Comparison of ENCODE assay signal across 19 cellular contexts in the genomic region with DNA sequence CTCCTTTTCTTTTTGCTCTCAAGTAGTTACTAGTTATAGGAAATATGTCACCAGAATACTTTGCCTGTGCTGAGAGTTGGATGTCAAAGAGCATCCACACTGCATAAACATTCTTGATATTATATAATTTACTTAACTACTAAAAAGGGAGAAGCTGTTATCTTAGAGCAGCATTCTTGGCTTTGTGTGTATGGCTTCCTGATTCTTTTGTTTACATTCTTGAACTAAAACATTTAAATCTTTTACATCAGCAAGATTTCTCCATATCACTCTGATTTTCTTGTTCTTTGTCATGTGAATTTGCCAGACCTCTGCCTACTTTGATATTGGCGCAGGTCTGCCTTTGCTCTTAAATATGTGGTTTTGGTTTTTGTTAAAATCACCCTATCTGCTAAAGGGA. TPM values are rescaled to one million over a fixed set of nuclear protein-coding genes. Genes with fewer than 3 reads are reported as not detected.
DNase-seq lines count a peak whose midpoint lies in the region; FAIRE-seq and TF ChIP-seq lines count a peak whose summit lies in the region.
"Had no signal": no experiment of that assay in that cellular context is flagged by ENCODE, and none has a peak within 500 bp of the region (broad histone marks: within the 10 kb centered on the region; RNA-seq: fewer than 3 reads in every experiment).

No MANE protein-coding gene starts in this region.

- H3K4me3 ChIP-seq in breast epithelium (no peak overlapping the region), astrocyte (ENCODE audit: insufficient read depth, low read depth, low read length) (no peak overlapping the region), hepatocyte (no peak overlapping the region), esophagus muscularis mucosa (no peak overlapping the region)
- H3K4me3 ChIP-seq: ascending aorta, skin epidermis had no signal

- H2AFZ ChIP-seq in astrocyte (ENCODE audit: low read depth, low read length) (no peak overlapping the region), hepatocyte (no peak overlapping the region)

- no peaks in the 10 kb centered on the region for H3K36me3 ChIP-seq in breast epithelium
- peaks cover 15% of the 10 kb centered on the region for H3K36me3 ChIP-seq in astrocyte (ENCODE audit: insufficient read depth, low read length)
- H3K36me3 ChIP-seq in hepatocyte (replicated peaks; ENCODE audit: insufficient read depth, low read depth), result no peaks in the 10 kb centered on the region
- peaks cover 0 to 30% (median 13%) of the 10 kb centered on the region in 4 donors for H3K36me3 ChIP-seq in esophagus muscularis mucosa

- no peaks in the 10 kb centered on the region for H3K27me3 ChIP-seq in breast epithelium
- no peaks in the 10 kb centered on the region for H3K27me3 ChIP-seq in astrocyte (ENCODE audit: insufficient read depth, low read length)
- H3K27me3 ChIP-seq in hepatocyte, result no peaks in the 10 kb centered on the region
- H3K27me3 ChIP-seq in esophagus muscularis mucosa, result no peaks in the 10 kb centered on the region
- H3K27me3 ChIP-seq: ascending aorta had no signal

- H3K27me3 Mint-ChIP-seq in MCF 10A (ENCODE audit: insufficient read depth, unreplicated experiment) (no peaks in the 10 kb centered on the region), astrocyte (ENCODE audit: low read depth, unreplicated experiment) (no peaks in the 10 kb centered on the region), endothelial cell (ENCODE audit: unreplicated experiment) (no peaks in the 10 kb centered on the region)
- H3K27me3 Mint-ChIP-seq: activated B cell treated with CpG ODN at 0.5 μM for 24 hours; CD8-positive, alpha-beta memory T cell had no signal

- POLR2A ChIA-PET in MCF 10A (lab: Yijun Ruan, JAX), result interaction anchor here (0.6 to 1.0 kb wide), 4 partner anchors 8 to 159 kb away, joined by 3 to 4 read pairs (median 4); no protein-coding TSS in a partner anchor

- intact Hi-C loops in MCF 10A (cut with micrococcal nuclease) (no loop called here), breast epithelium (cut with DNase I; ENCODE audit: low total_unique reads) (no loop called here), esophagus muscularis mucosa (cut with DNase I) (no loop called here)

- H3K9me3 Mint-ChIP-seq in MCF 10A (ENCODE audit: unreplicated experiment) (no peaks in the 10 kb centered on the region), astrocyte (ENCODE audit: unreplicated experiment) (no peaks in the 10 kb centered on the region), endothelial cell (ENCODE audit: unreplicated experiment) (no peaks in the 10 kb centered on the region)
- H3K9me3 Mint-ChIP-seq: activated B cell treated with CpG ODN at 0.5 μM for 24 hours; CD8-positive, alpha-beta memory T cell had no signal

- TF ChIP-seq POLR2A in breast epithelium (IDR thresholded peaks at IDR 0.05) (no peak), esophagus muscularis mucosa (IDR thresholded peaks at IDR 0.05; ENCODE audit: low read depth) (no peak)

- H3K9me3 ChIP-seq in breast epithelium (no peaks in the 10 kb centered on the region), astrocyte (ENCODE audit: insufficient read depth, low read depth, low read length) (no peaks in the 10 kb centered on the region), hepatocyte (ENCODE audit: low read depth) (no peaks in the 10 kb centered on the region), esophagus muscularis mucosa (no peaks in the 10 kb centered on the region)
- H3K9me3 ChIP-seq: ascending aorta had no signal

- WGBS in hepatocyte (ENCODE audit: low lambda C conversion rate, missing lambda C conversion rate), result 68% methylated on average over 1 of the region's 1 CpG
- 97% methylated on average over 1 of the region's 1 CpG for WGBS in esophagus muscularis mucosa

- H3K9me2 ChIP-seq in hepatocyte (replicated peaks; ENCODE audit: insufficient read depth), result no peaks in the 10 kb centered on the region

- BruUV-seq in MCF 10A (replicated peaks; lab: Mats Ljungman, UMichigan), result no TSS peak

- H3K27ac ChIP-seq in breast epithelium, result no peak overlapping the region
- H3K27ac ChIP-seq in astrocyte (ENCODE audit: low read depth, low read length), result no peak overlapping the region
- H3K27ac ChIP-seq in hepatocyte, result peak overlapping the region; percentile 35
- no peak overlapping the region for H3K27ac ChIP-seq in esophagus muscularis mucosa (replicated peaks in 1 of 4)
- H3K27ac ChIP-seq: ascending aorta, skin epidermis had no signal

- peaks cover 24% of the 10 kb centered on the region for H3K4me1 Mint-ChIP-seq in MCF 10A (ENCODE audit: insufficient read depth, unreplicated experiment)
- peaks cover 8% of the 10 kb centered on the region for H3K4me1 Mint-ChIP-seq in astrocyte (ENCODE audit: low read depth, unreplicated experiment)
- H3K4me1 Mint-ChIP-seq in endothelial cell (ENCODE audit: unreplicated experiment), result peaks cover 26% of the 10 kb centered on the region
- H3K4me1 Mint-ChIP-seq: activated B cell treated with CpG ODN at 0.5 μM for 24 hours had no signal

- H3K4me3 Mint-ChIP-seq in MCF 10A (ENCODE audit: unreplicated experiment) (no peak overlapping the region), astrocyte (ENCODE audit: unreplicated experiment) (no peak overlapping the region), endothelial cell (ENCODE audit: unreplicated experiment) (no peak overlapping the region)
- H3K4me3 Mint-ChIP-seq: activated B cell treated with CpG ODN at 0.5 μM for 24 hours; CD8-positive, alpha-beta memory T cell had no signal

- DNase-seq in MCF 10A (ENCODE audit: unreplicated experiment) (no peak), breast epithelium (ENCODE audit: low spot score in 2 of 2) (no peak), astrocyte (ENCODE audit: low read depth) (peak; percentile 67), hepatocyte (ENCODE audit: low spot score) (no peak), NCI-H1048 (lab: John Stamatoyannopoulos, UW) (no peak), endothelial cell (ENCODE audit: low spot score) (no peak), esophagus muscularis mucosa (ENCODE audit: extremely low spot score) (no peak), D721Med (ENCODE audit: insufficient read length, low spot score) (no peak)
- DNase-seq: 8988T; activated B cell treated with CpG ODN at 0.5 μM for 24 hours; activated effector memory CD4-positive, alpha-beta T cell treated with anti-CD3 and anti-CD28 coated beads, Interleukin-2, amount 50 U/mL, for 16 hours; CD8-positive, alpha-beta memory T cell; cortex of kidney; left cardiac atrium; NCI-H1092 treated with DMSO at 0.1 percent for 48 hours; NCI-H82; stimulated activated naive CD4-positive, alpha-beta T cell treated with Interleukin-2 at 50 U/mL for 16 hours had no signal

- FAIRE-seq in astrocyte (lab: Jason Lieb, UNC) (no peak), D721Med (lab: Jason Lieb, UNC) (no peak)

- H3K4me2 ChIP-seq in astrocyte (ENCODE audit: low read length) (no peak overlapping the region), hepatocyte (no peak overlapping the region)

- TF ChIP-seq CTCF in MCF 10A (IDR thresholded peaks at IDR 0.05; ENCODE audit: unreplicated experiment), result no peak
- no peak for TF ChIP-seq CTCF in breast epithelium (IDR thresholded peaks at IDR 0.05)
- TF ChIP-seq CTCF in astrocyte (IDR thresholded peaks at IDR 0.05; ENCODE audit: insufficient read depth, low read depth, low read length), result no peak
- no peak for TF ChIP-seq CTCF in hepatocyte (IDR thresholded peaks at IDR 0.05; ENCODE audit: poor library complexity)
- no peak for TF ChIP-seq CTCF in endothelial cell (IDR thresholded peaks at IDR 0.05; ENCODE audit: unreplicated experiment)
- no peak for TF ChIP-seq CTCF in esophagus muscularis mucosa (IDR thresholded peaks at IDR 0.05)
- no peak for TF ChIP-seq CTCF in D721Med (IDR thresholded peaks at IDR 0.05; ENCODE audit: insufficient read depth, missing control alignments)

- H3K27ac Mint-ChIP-seq in MCF 10A (ENCODE audit: low read depth, unreplicated experiment), result peak overlapping the region; percentile 6
- H3K27ac Mint-ChIP-seq in astrocyte (ENCODE audit: unreplicated experiment), result no peak overlapping the region
- H3K27ac Mint-ChIP-seq in endothelial cell (ENCODE audit: unreplicated experiment), result no peak overlapping the region
- H3K27ac Mint-ChIP-seq: activated B cell treated with CpG ODN at 0.5 μM for 24 hours had no signal

- no peak overlapping the region for H3K9ac ChIP-seq in astrocyte (ENCODE audit: low read length)

- no peaks in the 10 kb centered on the region for H4K20me1 ChIP-seq in astrocyte (ENCODE audit: insufficient read depth, low read length)
- H4K20me1 ChIP-seq in hepatocyte (ENCODE audit: insufficient read depth, poor library complexity, severe bottlenecking), result no peaks in the 10 kb centered on the region

- H3K79me2 ChIP-seq in astrocyte (ENCODE audit: insufficient read depth, low read length), result no peaks in the 10 kb centered on the region
- peaks cover 3% of the 10 kb centered on the region for H3K79me2 ChIP-seq in hepatocyte

- no peak for TF ChIP-seq EP300 in esophagus muscularis mucosa (IDR thresholded peaks at IDR 0.05)

- H3K4me1 ChIP-seq in breast epithelium, result no peaks in the 10 kb centered on the region
- H3K4me1 ChIP-seq in astrocyte (ENCODE audit: insufficient read depth, low read length), result peaks cover 5% of the 10 kb centered on the region
- H3K4me1 ChIP-seq in hepatocyte (ENCODE audit: insufficient read depth), result no peaks in the 10 kb centered on the region
- H3K4me1 ChIP-seq in esophagus muscularis mucosa, result peaks cover 3 to 12% (median 8%) of the 10 kb centered on the region in 4 donors

- CTCF ChIA-PET in MCF 10A (lab: Yijun Ruan, JAX), result interaction anchor here (0.7 to 1.5 kb wide), 5 partner anchors 48 to 138 kb away, joined by 3 to 4 read pairs (median 3); a partner anchor contains a TSS

- peaks cover 49% of the 10 kb centered on the region for H3K36me3 Mint-ChIP-seq in MCF 10A (ENCODE audit: insufficient read depth, unreplicated experiment)
- H3K36me3 Mint-ChIP-seq in astrocyte (ENCODE audit: low read depth, unreplicated experiment), result no peaks in the 10 kb centered on the region
- H3K36me3 Mint-ChIP-seq in endothelial cell (ENCODE audit: low read depth, unreplicated experiment), result peaks cover 15% of the 10 kb centered on the region

RNA-seq across cellular contexts. Expression of a gene that starts 48.8 kb away (rescaled TPM):
- total RNA-seq in MCF 10A (2022) (47.9 and 54.3 TPM in 2 replicates), breast epithelium (10 to 100 TPM; 29.6 to 70.8 (median 43.9) TPM), astrocyte (55.9 and 63.7 TPM in 2 replicates), hepatocyte (97.0 and 113 TPM in 2 replicates), endothelial cell (ENCODE audit: unreplicated experiment) (81.2 TPM), esophagus muscularis mucosa (10 to 100 TPM; 21.1 to 31.6 (median 22.3) TPM)
- polyA plus RNA-seq in hepatocyte, result 39.1 and 43.3 TPM in 2 replicates
